8 cellular contexts compared by ENCODE assay signal in genomic region chr6:14211596-14211961, GRCh38.
DNase-seq lines count a peak whose midpoint lies in the region; ATAC-seq and TF ChIP-seq lines count a peak whose summit lies in the region.

No MANE protein-coding gene starts in this region.

- peak; percentile 16 to 17 for DNase-seq in activated CD4-positive, alpha-beta T cell treated with anti-CD3 and anti-CD28 coated beads for 24 hours (ENCODE audit: low read depth in 2 of 2)
- no peak for DNase-seq in activated CD4-positive, alpha-beta T cell treated with anti-CD3 and anti-CD28 coated beads for 1 hour
- peak; percentile 27 for DNase-seq in activated T-cell treated with anti-CD3 and anti-CD28 coated beads for 48 hours (ENCODE audit: low read depth)
- peak in 1 of 2 donors; percentile 44 for DNase-seq in foreskin keratinocyte
- DNase-seq in neuronal stem cell (ENCODE audit: low spot score) = peak; percentile 83
- no peak for DNase-seq in occipital lobe (lab: John Stamatoyannopoulos, UW)
- no peak for DNase-seq in epidermal melanocyte (ENCODE audit: insufficient read length, low spot score)

- H3K23ac ChIP-seq in neuronal stem cell (ENCODE audit: low read depth, low read length, poor library complexity) = no peak overlapping the region

- no peak overlapping the region for H4K91ac ChIP-seq in neuronal stem cell (ENCODE audit: low read depth, low read length, poor library complexity)

- no peak overlapping the region for H4K8ac ChIP-seq in neuronal stem cell (ENCODE audit: low read depth, low read length)

- no peak overlapping the region for H2BK120ac ChIP-seq in neuronal stem cell (ENCODE audit: low read depth, low read length)

- H3K27me3 ChIP-seq in foreskin keratinocyte = no peaks in the 10 kb centered on the region
- H3K27me3 ChIP-seq in neuronal stem cell (ENCODE audit: control insufficient read depth in 3 of 3, insufficient read depth in 3 of 3, low read depth in 1 of 3, low read length in 3 of 3) = peaks cover 0 to 22% (median 5%) of the 10 kb centered on the region in 3 experiments

- H2AFZ ChIP-seq in neuronal stem cell (ENCODE audit: low read length) = peak overlapping the region; percentile 100

- no peaks in the 10 kb centered on the region for H3K79me1 ChIP-seq in neuronal stem cell (ENCODE audit: low read depth, low read length)

- whole genome bisulfite sequencing in neuronal stem cell (ENCODE audit: extremely low coverage in 2 of 2, insufficient read length in 2 of 2, insufficient replicate concordance in 1 of 2), 2 donors = no CpG with 5 or more reads among the region's 19 CpGs

- H3K4me3 Mint-ChIP-seq in IgD-negative memory B cell = peak overlapping the region; percentile 86 to 95 (median 91)

- peak overlapping the region; percentile 27 for H3K18ac ChIP-seq in neuronal stem cell (ENCODE audit: low read length)

- peak overlapping the region; percentile 55 to 75 for H3K4me3 ChIP-seq in neuronal stem cell (ENCODE audit: low read length in 2 of 2)

- H3K9me3 ChIP-seq in neuronal stem cell (replicated peaks in 1 of 2; ENCODE audit: control insufficient read depth in 2 of 2, insufficient read depth in 1 of 2, low read depth in 1 of 2, low read length in 2 of 2) = peaks cover 0 to 8% of the 10 kb centered on the region in 2 donors

- no peak overlapping the region for H3K14ac ChIP-seq in neuronal stem cell (ENCODE audit: low read length)

- no peak overlapping the region for H2AK5ac ChIP-seq in neuronal stem cell (ENCODE audit: low read depth, low read length)

- H3K36me3 Mint-ChIP-seq in IgD-negative memory B cell = no peaks in the 10 kb centered on the region

- H3K36me3 ChIP-seq in neuronal stem cell (replicated peaks in 1 of 2; ENCODE audit: control insufficient read depth in 2 of 2, insufficient read depth in 2 of 2, low read length in 2 of 2) = no peaks in the 10 kb centered on the region

- peak overlapping the region; percentile 72 to 93 (median 92) for H3K27ac Mint-ChIP-seq in IgD-negative memory B cell

- H3K4me2 ChIP-seq in neuronal stem cell (ENCODE audit: insufficient read depth, low read length, poor library complexity, severe bottlenecking) = peak overlapping the region; percentile 66

- H3K27ac ChIP-seq in foreskin keratinocyte = peak overlapping the region; percentile 93
- H3K27ac ChIP-seq in neuronal stem cell (replicated peaks; ENCODE audit: low read length) = peak overlapping the region; percentile 12

- no peak overlapping the region for H2BK5ac ChIP-seq in neuronal stem cell (ENCODE audit: low read length)

- H3K4me1 ChIP-seq in foreskin keratinocyte = peaks cover 8% of the 10 kb centered on the region
- peaks cover 3 to 14% of the 10 kb centered on the region in 2 donors for H3K4me1 ChIP-seq in neuronal stem cell (ENCODE audit: control insufficient read depth in 2 of 2, insufficient read depth in 1 of 2, low read depth in 1 of 2, low read length in 2 of 2)

- H3K9ac ChIP-seq in neuronal stem cell (ENCODE audit: low read depth, low read length, poor library complexity) = no peak overlapping the region

- H3K4me1 Mint-ChIP-seq in IgD-negative memory B cell = peaks cover 9 to 23% (median 14%) of the 10 kb centered on the region in 3 donors

- TF ChIP-seq CTCF in foreskin keratinocyte (conservative IDR thresholded peaks at IDR 0.05) = no peak

- no peak overlapping the region for H3K4ac ChIP-seq in neuronal stem cell (ENCODE audit: low read length)

- H3K27me3 Mint-ChIP-seq in IgD-negative memory B cell = peaks cover 1% of the 10 kb centered on the region

- peak; percentile 4 for ATAC-seq in foreskin keratinocyte

- no peak overlapping the region for H2BK12ac ChIP-seq in neuronal stem cell (ENCODE audit: low read length)

- no peak overlapping the region for H2BK15ac ChIP-seq in neuronal stem cell (ENCODE audit: low read length)

- H3K9me3 Mint-ChIP-seq in IgD-negative memory B cell = no peaks in the 10 kb centered on the region

Comparison
In these comparisons a context has a peak if more than half of its experiments do, and no peak if none do; other contexts are left out.
1. DNase-seq: peak in activated CD4-positive, alpha-beta T cell treated with anti-CD3 and anti-CD28 coated beads for 24 hours (2 of 2), activated T-cell treated with anti-CD3 and anti-CD28 coated beads for 48 hours (single experiment) and neuronal stem cell (single experiment); none in activated CD4-positive, alpha-beta T cell treated with anti-CD3 and anti-CD28 coated beads for 1 hour (single experiment), occipital lobe (single experiment) and epidermal melanocyte (single experiment).